9 cellular contexts compared by ENCODE assay signal in the genomic region with DNA sequence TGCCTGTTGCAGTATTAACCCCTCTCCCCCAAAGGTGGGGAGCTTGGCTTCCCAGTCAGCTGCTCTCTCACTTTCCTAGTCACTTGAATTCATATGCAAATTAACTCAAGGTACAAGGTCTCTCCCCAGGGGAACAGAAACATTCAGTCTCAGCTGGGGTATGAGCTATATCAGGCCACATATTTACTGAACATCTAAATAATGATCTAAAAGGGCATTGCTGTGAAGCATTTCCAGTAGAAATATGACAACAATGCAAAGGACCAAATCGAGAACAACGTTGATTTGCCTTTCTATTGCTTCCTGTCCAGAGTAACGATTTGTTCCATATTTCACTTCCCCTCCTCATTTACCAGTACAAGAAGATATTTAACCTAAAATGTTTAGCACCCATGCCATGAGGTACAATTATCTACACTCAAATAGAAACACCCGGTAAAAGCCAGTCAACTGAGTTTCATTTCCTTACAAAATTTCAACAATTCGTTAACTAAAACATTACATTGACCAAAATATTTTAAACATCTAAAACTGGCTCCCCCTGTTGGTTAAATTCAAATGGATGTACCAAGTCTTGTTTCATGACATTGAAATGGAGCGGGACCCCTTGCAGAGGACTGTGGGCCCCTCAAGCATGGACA. TPM values are rescaled to one million over a fixed set of nuclear protein-coding genes. Genes with fewer than 3 reads are reported as not detected.
DNase-seq lines count a peak whose midpoint lies in the region; ATAC-seq and TF ChIP-seq lines count a peak whose summit lies in the region.
"Had no signal": no experiment of that assay in that cellular context is flagged by ENCODE, and none has a peak within 500 bp of the region (broad histone marks: within the 10 kb centered on the region; RNA-seq: fewer than 3 reads in every experiment).

No MANE protein-coding gene starts in this region.

- H3K4me2 ChIP-seq in HCT116 (ENCODE audit: low read length) = no peak overlapping the region

- peak; percentile 14 for DNase-seq in activated CD4-positive, alpha-beta T cell treated with anti-CD3 and anti-CD28 coated beads, Interleukin-2, amount 10 ng/mL, durations not matched to agents 7 days and 5 days
- no peak for DNase-seq in activated CD4-positive, alpha-beta T cell treated with anti-CD3 and anti-CD28 coated beads for 1 hour
- DNase-seq in HCT116 (ENCODE audit: low read depth, low spot score) = peak; percentile 4
- peak; percentile 23 for DNase-seq in NB4 (ENCODE audit: low read depth)
- DNase-seq in endodermal cell = peak; percentile 47
- no peak for DNase-seq in posterior vena cava (ENCODE audit: low spot score)
- DNase-seq in foreskin melanocyte = no peak
- no peak for DNase-seq in HEK293T (ENCODE audit: extremely low spot score)

- RAD21 ChIA-PET in HCT116 (lab: Charles Lee; ENCODE audit: low non-redundant PET in 1 of 2, low total read pairs in 2 of 2, uncharacterized antibody in 2 of 2, unreplicated experiment in 2 of 2) = no interaction called here

- no peaks in the 10 kb centered on the region for H3K27me3 ChIP-seq in HCT116 (ENCODE audit: insufficient read depth, low read length)
- H3K27me3 ChIP-seq in endodermal cell (ENCODE audit: control insufficient read depth, insufficient read depth, low read length, poor library complexity, severe bottlenecking) = no peaks in the 10 kb centered on the region

- CTCF ChIA-PET in activated CD4-positive, alpha-beta T cell treated with anti-CD3 and anti-CD28 coated beads, Interleukin-2, amount 10 ng/mL, durations not matched to agents 7 days and 5 days (lab: Charles Lee) = interaction anchor here (1.1 to 2.3 kb wide), 6 partner anchors 11 to 43 kb away, joined by 3 to 8 read pairs (median 4); partner anchors contain the start of gene KLHL24
- CTCF ChIA-PET in HCT116 (lab: Charles Lee) (no interaction called here), HEK293T (lab: Yijun Ruan, JAX) (no interaction called here)

- no peaks in the 10 kb centered on the region for H3K36me3 ChIP-seq in HCT116 (ENCODE audit: control insufficient read depth in 1 of 2, insufficient read depth in 2 of 2, low read length in 2 of 2)
- H3K36me3 ChIP-seq in endodermal cell (ENCODE audit: control insufficient read depth, insufficient read depth, low read length) = no peaks in the 10 kb centered on the region

- no peak overlapping the region for H3K4me3 ChIP-seq in HCT116 (replicated peaks in 1 of 2; ENCODE audit: low read depth in 1 of 2, low read length in 2 of 2)
- no peak overlapping the region for H3K4me3 ChIP-seq in NB4 (ENCODE audit: low read depth, low read length)
- H3K4me3 ChIP-seq in endodermal cell (ENCODE audit: low read length) = no peak overlapping the region

- no TSS peak for BruUV-seq in HCT116 (replicated peaks; lab: Mats Ljungman, UMichigan)

- H3K79me2 ChIP-seq in HCT116 (ENCODE audit: insufficient read depth, low read length) = no peaks in the 10 kb centered on the region

- peaks cover 12% of the 10 kb centered on the region for H3K9me3 Mint-ChIP-seq in activated CD4-positive, alpha-beta T cell treated with anti-CD3 and anti-CD28 coated beads, Interleukin-2, amount 10 ng/mL, durations not matched to agents 7 days and 5 days
- H3K9me3 Mint-ChIP-seq in endodermal cell = peaks cover 2% of the 10 kb centered on the region

- no peaks in the 10 kb centered on the region for H4K20me1 ChIP-seq in HCT116 (ENCODE audit: insufficient read depth)

- no peaks in the 10 kb centered on the region for H3K4me1 ChIP-seq in HCT116 (ENCODE audit: control insufficient read depth in 1 of 2, insufficient read depth in 2 of 2, low read length in 2 of 2)
- H3K4me1 ChIP-seq in endodermal cell (ENCODE audit: control insufficient read depth, insufficient read depth, low read length) = no peaks in the 10 kb centered on the region

- H3K36me3 Mint-ChIP-seq in activated CD4-positive, alpha-beta T cell treated with anti-CD3 and anti-CD28 coated beads, Interleukin-2, amount 10 ng/mL, durations not matched to agents 7 days and 5 days (ENCODE audit: low read depth) = peaks cover 3% of the 10 kb centered on the region
- H3K36me3 Mint-ChIP-seq in endodermal cell (ENCODE audit: low read depth) = no peaks in the 10 kb centered on the region

- 74 to 76% methylated on average over 6 of the region's 6 CpGs for WGBS in endodermal cell (ENCODE audit: insufficient coverage in 1 of 2, insufficient read length in 1 of 2), 2 experiments

- TF ChIP-seq POLR2A in HCT116 (IDR thresholded peaks at IDR 0.05; ENCODE audit: borderline replicate concordance, extremely low read depth, insufficient read depth, insufficient read length) (no peak), NB4 (IDR thresholded peaks at IDR 0.05; ENCODE audit: extremely low read depth, insufficient read length) (no peak)

- H3K9me3 ChIP-seq in HCT116 (ENCODE audit: control insufficient read depth in 1 of 2, insufficient read depth in 1 of 2, low read depth in 1 of 2, low read length in 2 of 2) (no peaks in the 10 kb centered on the region), endodermal cell (ENCODE audit: control insufficient read depth, low read length) (no peaks in the 10 kb centered on the region)

- peak overlapping the region; percentile 77 for H3K27ac Mint-ChIP-seq in activated CD4-positive, alpha-beta T cell treated with anti-CD3 and anti-CD28 coated beads, Interleukin-2, amount 10 ng/mL, durations not matched to agents 7 days and 5 days
- H3K27ac Mint-ChIP-seq in endodermal cell = no peak overlapping the region

- H3K27me3 Mint-ChIP-seq in activated CD4-positive, alpha-beta T cell treated with anti-CD3 and anti-CD28 coated beads, Interleukin-2, amount 10 ng/mL, durations not matched to agents 7 days and 5 days = no peaks in the 10 kb centered on the region
- peaks cover 1% of the 10 kb centered on the region for H3K27me3 Mint-ChIP-seq in endodermal cell (ENCODE audit: insufficient read depth)

- no peaks in the 10 kb centered on the region for H3K9me2 ChIP-seq in HCT116 (ENCODE audit: insufficient read depth)

- TF ChIP-seq CTCF in HCT116 (IDR thresholded peaks at IDR 0.05 in 2 of 3, conservative IDR thresholded peaks at IDR 0.05 in 1 of 3; ENCODE audit: borderline replicate concordance in 1 of 3, insufficient read depth in 1 of 3, low read depth in 2 of 3, low read length in 2 of 3) = peak in 1 of 3 experiments; percentile 45; a peak in 2 of 6 replicates
- TF ChIP-seq CTCF in NB4 (IDR thresholded peaks at IDR 0.05; ENCODE audit: low read depth, low read length) = no peak
- TF ChIP-seq CTCF in endodermal cell (conservative IDR thresholded peaks at IDR 0.05) = peak; percentile 65

- intact Hi-C loops in HCT116 (cut with micrococcal nuclease) (no loop called here), posterior vena cava (cut with DNase I) (no loop called here)

- POLR2A ChIA-PET in activated CD4-positive, alpha-beta T cell treated with anti-CD3 and anti-CD28 coated beads, Interleukin-2, amount 10 ng/mL, durations not matched to agents 7 days and 5 days (lab: Charles Lee) = no interaction called here
- POLR2A ChIA-PET in HCT116 (lab: Charles Lee) (no interaction called here), HEK293T (lab: Yijun Ruan, JAX) (no interaction called here)

- no peak overlapping the region for H3K4me3 Mint-ChIP-seq in activated CD4-positive, alpha-beta T cell treated with anti-CD3 and anti-CD28 coated beads, Interleukin-2, amount 10 ng/mL, durations not matched to agents 7 days and 5 days
- H3K4me3 Mint-ChIP-seq in endodermal cell = no peak overlapping the region

- no peak for ATAC-seq in HCT116

- no peak overlapping the region for H2AFZ ChIP-seq in HCT116 (ENCODE audit: low read depth, low read length, poor library complexity, severe bottlenecking)

- H3K9ac ChIP-seq in HCT116 (ENCODE audit: low read length) (no peak overlapping the region), endodermal cell (ENCODE audit: extremely low read depth, low read length, poor library complexity, severe bottlenecking) (no peak overlapping the region)

- H3K4me1 Mint-ChIP-seq in activated CD4-positive, alpha-beta T cell treated with anti-CD3 and anti-CD28 coated beads, Interleukin-2, amount 10 ng/mL, durations not matched to agents 7 days and 5 days = peaks cover 32% of the 10 kb centered on the region
- H3K4me1 Mint-ChIP-seq in endodermal cell = peaks cover 13% of the 10 kb centered on the region

- H3K27ac ChIP-seq in HCT116 (ENCODE audit: low read depth, low read length) = no peak overlapping the region
- H3K27ac ChIP-seq in endodermal cell (ENCODE audit: low read depth, low read length) = no peak overlapping the region

- no peak for TF ChIP-seq RAD21 in HCT116 (IDR thresholded peaks at IDR 0.05; ENCODE audit: low read depth)

TF ChIP-seq in HCT116, 20 proteins besides CTCF, POLR2A, EP300 and RAD21:
- TF ChIP-seq CEBPB (IDR thresholded peaks at IDR 0.05; ENCODE audit: low read depth) = no peak
- no peak for TF ChIP-seq SIN3A (IDR thresholded peaks at IDR 0.05; ENCODE audit: low read depth)
- TF ChIP-seq ELF1 (IDR thresholded peaks at IDR 0.05; ENCODE audit: borderline replicate concordance, low read depth) = no peak
- TF ChIP-seq SP1 (IDR thresholded peaks at IDR 0.05; ENCODE audit: low read depth) = no peak
- TF ChIP-seq JUND (IDR thresholded peaks at IDR 0.05) = no peak
- no peak for TF ChIP-seq TCF7L2 (IDR thresholded peaks at IDR 0.05; ENCODE audit: borderline replicate concordance, extremely low read depth, insufficient read depth, insufficient read length)

TF ChIP-seq in HEK293T, 16 proteins besides CTCF, POLR2A, EP300 and RAD21 (continues in another document):
- TF ChIP-seq HDGF (IDR thresholded peaks at IDR 0.05; ENCODE audit: borderline replicate concordance) = no peak
- no peak for TF ChIP-seq NFRKB (IDR thresholded peaks at IDR 0.05)
- no peak for TF ChIP-seq FOXK2 (IDR thresholded peaks at IDR 0.05)
- TF ChIP-seq FOXA1 (IDR thresholded peaks at IDR 0.05) = no peak
- no peak for TF ChIP-seq ARNT (IDR thresholded peaks at IDR 0.05)
- no peak for TF ChIP-seq CTBP1 (IDR thresholded peaks at IDR 0.05; ENCODE audit: borderline replicate concordance)
- TF ChIP-seq LEF1 (IDR thresholded peaks at IDR 0.05; ENCODE audit: borderline replicate concordance) = no peak

RNA-seq across cellular contexts. Expression of gene KLHL6, which starts 36.5 kb away (rescaled TPM):
- 10 to 100 TPM; 40.4 to 41.2 TPM for total RNA-seq in activated CD4-positive, alpha-beta T cell treated with anti-CD3 and anti-CD28 coated beads, Interleukin-2, amount 10 ng/mL, durations not matched to agents 7 days and 5 days
- 0.15 TPM for total RNA-seq in HCT116 (2021; ENCODE audit: unreplicated experiment)
- polyA plus RNA-seq in HCT116 (2012) = 0.02 TPM in 1 of 2 replicates, not detected in the other
- total RNA-seq in endodermal cell = under 1 TPM; 0.33 to 0.40 TPM
- polyA plus RNA-seq in endodermal cell (2013, experiment 1 of 2) = 0.36 TPM
- 0.58 TPM for polyA plus RNA-seq in endodermal cell (2013, experiment 2 of 2)
- 1 to 10 TPM; 2.0 to 3.0 TPM for total RNA-seq in posterior vena cava
- total RNA-seq: Daoy had no signal

RNA-seq across cellular contexts. Expression of gene KLHL24, which starts 43.4 kb away (rescaled TPM):
- 10 to 100 TPM; 19.2 to 19.6 TPM for total RNA-seq in activated CD4-positive, alpha-beta T cell treated with anti-CD3 and anti-CD28 coated beads, Interleukin-2, amount 10 ng/mL, durations not matched to agents 7 days and 5 days
- total RNA-seq in HCT116 (2021; ENCODE audit: unreplicated experiment) = 21.0 TPM
- polyA plus RNA-seq in HCT116 (2012) = 7.1 and 8.5 TPM in 2 replicates
- total RNA-seq in endodermal cell = 10 to 100 TPM; 29.9 to 39.9 TPM
- polyA plus RNA-seq in endodermal cell (2013, experiment 1 of 2) = 38.5 TPM
- 33.0 TPM for polyA plus RNA-seq in endodermal cell (2013, experiment 2 of 2)
- total RNA-seq in posterior vena cava = 10 to 100 TPM; 33.3 to 35.5 TPM

Comparison
In these comparisons a context has a peak if more than half of its experiments do, and no peak if none do; other contexts are left out.
1. DNase-seq: peak in activated CD4-positive, alpha-beta T cell treated with anti-CD3 and anti-CD28 coated beads, Interleukin-2, amount 10 ng/mL, durations not matched to agents 7 days and 5 days (single experiment), HCT116 (single experiment), NB4 (single experiment) and endodermal cell (single experiment); none in activated CD4-positive, alpha-beta T cell treated with anti-CD3 and anti-CD28 coated beads for 1 hour (single experiment), posterior vena cava (single experiment), foreskin melanocyte (single experiment) and HEK293T (single experiment).
2. RNA of gene KLHL6, which starts 36.5 kb away (total RNA-seq): 40.4 to 41.2 TPM in activated CD4-positive, alpha-beta T cell treated with anti-CD3 and anti-CD28 coated beads, Interleukin-2, amount 10 ng/mL, durations not matched to agents 7 days and 5 days; 2.0 to 3.0 TPM in posterior vena cava, 0.33 to 0.40 TPM in endodermal cell and 0.15 TPM in HCT116 (single experiment); every median in the first group is over 10 times any median in the second.